1 cellular context compared by ENCODE assay signal in the genomic region with DNA sequence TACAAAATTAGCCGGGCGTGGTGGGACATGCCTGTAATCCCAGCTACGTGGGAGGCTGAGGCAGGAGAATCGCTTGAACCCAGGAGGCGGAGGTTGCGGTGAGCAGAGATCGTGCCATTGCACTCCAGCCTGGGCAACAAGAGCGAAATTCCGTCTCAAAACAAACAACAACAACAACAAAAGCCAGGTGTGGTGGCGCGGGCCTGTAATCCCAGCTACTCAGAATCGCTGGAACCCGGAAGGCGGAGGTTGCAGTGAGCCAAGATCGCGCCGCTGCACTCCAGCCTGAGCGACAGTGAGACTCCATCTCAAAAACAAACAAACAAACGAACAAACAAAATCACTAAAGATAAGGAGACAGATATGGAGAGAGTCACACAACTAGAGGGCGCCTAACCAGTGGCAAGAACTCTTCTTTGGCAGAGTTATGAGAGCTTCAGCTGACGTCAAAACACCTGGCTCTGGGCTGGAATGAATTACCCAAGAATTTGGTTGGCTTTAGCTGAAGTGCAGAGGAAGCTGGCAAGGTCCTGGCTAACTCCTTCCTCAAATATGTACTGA.
TF ChIP-seq lines count a peak whose summit lies in the region.

No MANE protein-coding gene starts in this region.

TF ChIP-seq in GM12878, 131 proteins besides CTCF, POLR2A, EP300 and RAD21:
- TF ChIP-seq, protein P1, sequence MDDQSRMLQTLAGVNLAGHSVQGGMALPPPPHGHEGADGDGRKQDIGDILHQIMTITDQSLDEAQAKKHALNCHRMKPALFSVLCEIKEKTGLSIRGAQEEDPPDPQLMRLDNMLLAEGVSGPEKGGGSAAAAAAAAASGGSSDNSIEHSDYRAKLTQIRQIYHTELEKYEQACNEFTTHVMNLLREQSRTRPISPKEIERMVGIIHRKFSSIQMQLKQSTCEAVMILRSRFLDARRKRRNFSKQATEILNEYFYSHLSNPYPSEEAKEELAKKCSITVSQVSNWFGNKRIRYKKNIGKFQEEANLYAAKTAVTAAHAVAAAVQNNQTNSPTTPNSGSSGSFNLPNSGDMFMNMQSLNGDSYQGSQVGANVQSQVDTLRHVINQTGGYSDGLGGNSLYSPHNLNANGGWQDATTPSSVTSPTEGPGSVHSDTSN (IDR thresholded peaks at IDR 0.05; ENCODE audit: insufficient replicate concordance, low read depth, low read length) = peak; percentile 3
- TF ChIP-seq BCL3 (IDR thresholded peaks at IDR 0.05; ENCODE audit: borderline replicate concordance, insufficient read depth, low read depth, low read length, poor library complexity, severe bottlenecking) = peak; percentile 60
- 0 out of 2 replicates have a peak, but pooled peaks have one; percentile 35 for TF ChIP-seq HDGF (IDR thresholded peaks at IDR 0.05)
